2 cellular contexts compared by ENCODE assay signal in genomic region chr3:112338727-112339056, GRCh38.
TF ChIP-seq lines count a peak whose summit lies in the region.

No MANE protein-coding gene starts in this region.

TF ChIP-seq in HEK293, 187 proteins besides CTCF, POLR2A, EP300 and RAD21:
- TF ChIP-seq ZNF571 (tag by site-specific recombination; IDR thresholded peaks at IDR 0.05) (no peak), ZNF501 (tag by site-specific recombination; IDR thresholded peaks at IDR 0.05) (no peak), ZNF768 (tag by site-specific recombination; IDR thresholded peaks at IDR 0.05) (0 out of 2 replicates have a peak, but pooled peaks have one; percentile 43)

TF ChIP-seq in neural cell, 6 proteins besides CTCF, POLR2A, EP300 and RAD21:
- TF ChIP-seq REST (IDR thresholded peaks at IDR 0.05; ENCODE audit: borderline replicate concordance), result no peak
- no peak for TF ChIP-seq POLR2AphosphoS5 (IDR thresholded peaks at IDR 0.05)
- TF ChIP-seq MXI1 (conservative IDR thresholded peaks at IDR 0.05; ENCODE audit: poor library complexity, severe bottlenecking), result no peak
- no peak for TF ChIP-seq SMC3 (conservative IDR thresholded peaks at IDR 0.05; ENCODE audit: poor library complexity)
- no peak for TF ChIP-seq EZH2 (IDR thresholded peaks at IDR 0.05; ENCODE audit: borderline replicate concordance, insufficient read depth, low read length, poor library complexity, severe bottlenecking)
- TF ChIP-seq TAF1 (IDR thresholded peaks at IDR 0.05; ENCODE audit: low read depth), result no peak
